ENCODE assay signal across 26 cellular contexts in genomic region chr7:44084695-44085094, GRCh38. TPM values are rescaled to one million over a fixed set of nuclear protein-coding genes. Genes with fewer than 3 reads are reported as not detected.
DNase-seq lines count a peak whose midpoint lies in the region; ATAC-seq and TF ChIP-seq lines count a peak whose summit lies in the region.
"Had no signal": no experiment of that assay in that cellular context is flagged by ENCODE, and none has a peak within 500 bp of the region (broad histone marks: within the 10 kb centered on the region; RNA-seq: fewer than 3 reads in every experiment).

No MANE protein-coding gene starts in this region.

- H3K9me3 ChIP-seq in IMR-90 (ENCODE audit: control insufficient read depth, insufficient read depth, low read length) = no peaks in the 10 kb centered on the region
- H3K9me3 ChIP-seq: heart left ventricle, testis had no signal

- no peak for TF ChIP-seq RAD21 in IMR-90 (IDR thresholded peaks at IDR 0.05; ENCODE audit: low read length)

- intact Hi-C loops in IMR-90 (cut with micrococcal nuclease) = no loop called here

- peak overlapping the region; percentile 34 for H3K14ac ChIP-seq in IMR-90 (replicated peaks; ENCODE audit: low read depth, low read length)

- peak overlapping the region; percentile 89 for H2AK9ac ChIP-seq in IMR-90 (replicated peaks; ENCODE audit: low read depth, low read length, poor library complexity)

- H3K4me3 ChIP-seq in IMR-90 (ENCODE audit: insufficient read depth, low read depth, low read length) = no peak overlapping the region
- H3K4me3 ChIP-seq: GM23338, heart left ventricle, testis had no signal

- dilution Hi-C loops in IMR-90 (cut with HindIII; ENCODE audit: low sequenced_read_pairs, unreplicated experiment) = no loop called here

- H3K4me1 Mint-ChIP-seq in chondrocyte (ENCODE audit: low read depth) (peaks cover 76% of the 10 kb centered on the region), mesothelial cell of epicardium (peaks cover 23% of the 10 kb centered on the region), type B pancreatic cell (ENCODE audit: unreplicated experiment) (peaks cover 11% of the 10 kb centered on the region)
- H3K4me1 Mint-ChIP-seq in activated CD8-positive, alpha-beta memory T cell treated with anti-CD3 and anti-CD28 coated beads, Interleukin-2, amount 10 ng/mL, durations not matched to agents 7 days and 5 days = peaks cover 27% of the 10 kb centered on the region

- H3K4me2 ChIP-seq in IMR-90 (ENCODE audit: low read depth, low read length) = peak overlapping the region; percentile 51; the same call in 1 of the 2 replicates
- H3K4me2 ChIP-seq: GM23338 had no signal

- H3K9me3 Mint-ChIP-seq in chondrocyte (ENCODE audit: low read depth) (no peaks in the 10 kb centered on the region), mesothelial cell of epicardium (no peaks in the 10 kb centered on the region), type B pancreatic cell (no peaks in the 10 kb centered on the region)
- no peaks in the 10 kb centered on the region for H3K9me3 Mint-ChIP-seq in activated CD8-positive, alpha-beta memory T cell treated with anti-CD3 and anti-CD28 coated beads, Interleukin-2, amount 10 ng/mL, durations not matched to agents 7 days and 5 days (ENCODE audit: low read depth)
- H3K9me3 Mint-ChIP-seq: activated CD4-positive, alpha-beta T cell treated with anti-CD3 and anti-CD28 coated beads, Interleukin-2, amount 10 ng/mL, durations not matched to agents 24 days and 14 days; dendritic cell treated with granulocyte-macrophage colony-stimulating factor and Interleukin-4, amounts not matched to agents 40 ng/mL and 50 ng/mL, for 4 days; GM23338; natural killer cell treated with Interleukin-12 subunit alpha and Interleukin-12 subunit beta and Interleukin-15 and Interleukin-18, amount 100 ng/mL, for 72 hours; stimulated activated effector memory CD8-positive, alpha-beta T cell treated with anti-CD3 and anti-CD28 coated beads, Interleukin-12 subunit alpha, Interleukin-12 subunit beta, amount 100 ng/mL, for 72 hours had no signal

- H3K4ac ChIP-seq in IMR-90 (ENCODE audit: low read depth, low read length) = peak overlapping the region; percentile 91

- no TSS peak for BruUV-seq in IMR-90 (replicated peaks; lab: Mats Ljungman, UMichigan)

- H3K27me3 ChIP-seq in IMR-90 (ENCODE audit: control insufficient read depth, insufficient read depth, low read length) = no peaks in the 10 kb centered on the region
- H3K27me3 ChIP-seq: heart left ventricle, testis had no signal

- no peak for ATAC-seq in IMR-90 (ENCODE audit: low read depth)
- no peak for ATAC-seq in activated CD8-positive, alpha-beta memory T cell treated with anti-CD3 and anti-CD28 coated beads, Interleukin-2, amount 10 ng/mL, durations not matched to agents 7 days and 5 days
- ATAC-seq: GM23338; heart left ventricle; left colon; natural killer cell treated with Interleukin-12 subunit alpha and Interleukin-12 subunit beta and Interleukin-15 and Interleukin-18, amount 100 ng/mL, for 72 hours; stimulated activated effector memory CD8-positive, alpha-beta T cell treated with anti-CD3 and anti-CD28 coated beads, Interleukin-12 subunit alpha, Interleukin-12 subunit beta, amount 100 ng/mL, for 72 hours had no signal

- H3K27me3 Mint-ChIP-seq in chondrocyte (ENCODE audit: low read depth) = no peaks in the 10 kb centered on the region
- no peaks in the 10 kb centered on the region for H3K27me3 Mint-ChIP-seq in mesothelial cell of epicardium (ENCODE audit: low read depth)
- no peaks in the 10 kb centered on the region for H3K27me3 Mint-ChIP-seq in type B pancreatic cell
- H3K27me3 Mint-ChIP-seq in activated CD8-positive, alpha-beta memory T cell treated with anti-CD3 and anti-CD28 coated beads, Interleukin-2, amount 10 ng/mL, durations not matched to agents 7 days and 5 days = no peaks in the 10 kb centered on the region
- H3K27me3 Mint-ChIP-seq: activated CD4-positive, alpha-beta T cell treated with anti-CD3 and anti-CD28 coated beads, Interleukin-2, amount 10 ng/mL, durations not matched to agents 24 days and 14 days; activated naive CD8-positive, alpha-beta T cell; natural killer cell treated with Interleukin-12 subunit alpha and Interleukin-12 subunit beta and Interleukin-15 and Interleukin-18, amount 100 ng/mL, for 72 hours had no signal

- peaks cover 30% of the 10 kb centered on the region for H3K9me1 ChIP-seq in IMR-90 (ENCODE audit: insufficient read depth, low read length)

- no CpG with 5 or more reads among the region's 4 CpGs for WGBS in IMR-90 (ENCODE audit: extremely low coverage in 2 of 2, insufficient read length in 1 of 2), 2 experiments

- peaks cover 5% of the 10 kb centered on the region for H3K36me3 ChIP-seq in IMR-90 (ENCODE audit: control insufficient read depth, insufficient read depth, low read length)

- H3K79me1 ChIP-seq in IMR-90 (ENCODE audit: low read depth in 1 of 2, low read length in 2 of 2) = peaks cover 7 to 29% of the 10 kb centered on the region in 2 experiments; a peak in 3 of 4 replicates

- H2AK5ac ChIP-seq in IMR-90 (ENCODE audit: low read depth, low read length) = no peak overlapping the region

- H3K4me3 Mint-ChIP-seq in chondrocyte (ENCODE audit: unreplicated experiment) (no peak overlapping the region), mesothelial cell of epicardium (no peak overlapping the region), type B pancreatic cell (peak overlapping the region; percentile 83)
- H3K4me3 Mint-ChIP-seq in activated CD8-positive, alpha-beta memory T cell treated with anti-CD3 and anti-CD28 coated beads, Interleukin-2, amount 10 ng/mL, durations not matched to agents 7 days and 5 days = no peak overlapping the region
- H3K4me3 Mint-ChIP-seq: dendritic cell treated with granulocyte-macrophage colony-stimulating factor and Interleukin-4, amounts not matched to agents 40 ng/mL and 50 ng/mL, for 4 days; GM23338 had no signal

- H3K36me3 Mint-ChIP-seq in chondrocyte (ENCODE audit: low read depth) (no peaks in the 10 kb centered on the region), mesothelial cell of epicardium (no peaks in the 10 kb centered on the region), type B pancreatic cell (no peaks in the 10 kb centered on the region)
- H3K36me3 Mint-ChIP-seq in activated CD8-positive, alpha-beta memory T cell treated with anti-CD3 and anti-CD28 coated beads, Interleukin-2, amount 10 ng/mL, durations not matched to agents 7 days and 5 days = peaks cover 6% of the 10 kb centered on the region

- TF ChIP-seq CTCF in IMR-90 (conservative IDR thresholded peaks at IDR 0.05; ENCODE audit: low read depth, low read length) (no peak), chondrocyte (IDR thresholded peaks at IDR 0.05) (no peak), mesothelial cell of epicardium (IDR thresholded peaks at IDR 0.05; ENCODE audit: unreplicated experiment) (no peak), type B pancreatic cell (conservative IDR thresholded peaks at IDR 0.05) (no peak)

- in situ Hi-C loops in IMR-90 (cut with MboI; ENCODE audit: low sequenced_read_pairs) = no loop called here

- DNase-seq in IMR-90 (peak; percentile 39), chondrocyte (ENCODE audit: low spot score) (no peak), mesothelial cell of epicardium (ENCODE audit: low spot score in 2 of 2, unreplicated experiment in 2 of 2) (no peak), type B pancreatic cell (ENCODE audit: extremely low spot score, unreplicated experiment) (no peak), NCI-H748 treated with DMSO at 0.1 percent for 48 hours (lab: John Stamatoyannopoulos, UW) (no peak), NCI-H2227 treated with DMSO at 0.1 percent for 48 hours (lab: John Stamatoyannopoulos, UW) (no peak)
- no peak for DNase-seq in activated CD8-positive, alpha-beta memory T cell treated with anti-CD3 and anti-CD28 coated beads, Interleukin-2, amount 10 ng/mL, durations not matched to agents 7 days and 5 days
- DNase-seq in activated effector memory CD4-positive, alpha-beta T cell treated with Interleukin-2 at 50 U/mL for 16 hours = no peak
- DNase-seq: activated CD4-positive, alpha-beta T cell treated with anti-CD3 and anti-CD28 coated beads, Interleukin-2, amount 10 ng/mL, durations not matched to agents 24 days and 14 days; AML-193; Calu3; left colon; NCI-H1105; NCI-H2029 treated with DMSO at 0.1 percent for 48 hours; NCI-H510A; NK-92 treated with Interleukin-12 subunit alpha and Interleukin-12 subunit beta, amount 100 ng/mL, for 24 hours; T-helper 2 cell; testis had no signal

- peak overlapping the region; percentile 86 for H2BK120ac ChIP-seq in IMR-90 (ENCODE audit: low read depth, low read length)

- H2BK5ac ChIP-seq in IMR-90 (ENCODE audit: low read depth, low read length, poor library complexity, severe bottlenecking) = peak overlapping the region; percentile 44

- H3K27ac ChIP-seq in IMR-90 (ENCODE audit: insufficient read depth, low read length) = peak overlapping the region; percentile 84; the same call in 1 of the 2 replicates
- H3K27ac ChIP-seq: HL-60 had no signal

- peak overlapping the region; percentile 84; the same call in 1 of the 2 replicates for H4K91ac ChIP-seq in IMR-90 (ENCODE audit: insufficient read depth, low read depth, low read length)

- H4K20me1 ChIP-seq in IMR-90 (ENCODE audit: insufficient read depth, low read length) = no peaks in the 10 kb centered on the region; the same call in 1 of the 2 replicates

- POLR2A ChIA-PET in IMR-90 (lab: Charles Lee; ENCODE audit: unreplicated experiment) = no interaction called here

- H3K23ac ChIP-seq in IMR-90 (ENCODE audit: low read depth, low read length) = peak overlapping the region; percentile 17; the same call in 1 of the 2 replicates

- CTCF ChIA-PET in IMR-90 (lab: Yijun Ruan, JAX) = no interaction called here
- CTCF ChIA-PET in activated CD8-positive, alpha-beta memory T cell treated with anti-CD3 and anti-CD28 coated beads, Interleukin-2, amount 10 ng/mL, durations not matched to agents 7 days and 5 days (lab: Charles Lee) = interaction anchor here (0.7 to 3.1 kb wide), 2 partner anchors 10 to 14 kb away, joined by 3 to 14 read pairs; no protein-coding TSS in a partner anchor

- peak overlapping the region; percentile 5; the same call in 1 of the 2 replicates for H3K9ac ChIP-seq in IMR-90 (ENCODE audit: low read depth, low read length)

- H2BK15ac ChIP-seq in IMR-90 (ENCODE audit: low read depth, low read length) = 0 out of 3 replicates have a peak overlapping the region, but pooled peaks have one; percentile 93

- no peak overlapping the region for H3K56ac ChIP-seq in IMR-90 (ENCODE audit: extremely low read depth, insufficient read depth, low read length)

- no peak overlapping the region; the same call in 1 of the 2 replicates for H4K5ac ChIP-seq in IMR-90 (ENCODE audit: low read depth, low read length)

- H4K8ac ChIP-seq in IMR-90 (ENCODE audit: low read depth in 2 of 2, low read length in 2 of 2) = peak overlapping the region in 1 of 2 experiments; percentile 81; a peak in 2 of 4 replicates

- H2AFZ ChIP-seq in IMR-90 (replicated peaks; ENCODE audit: low read length, poor library complexity) = peak overlapping the region; percentile 75

- peak overlapping the region; percentile 84 for H2BK20ac ChIP-seq in IMR-90 (ENCODE audit: low read depth, low read length)

- peaks cover 27% of the 10 kb centered on the region for H3K4me1 ChIP-seq in IMR-90 (ENCODE audit: control insufficient read depth, insufficient read depth, low read length)

- peak overlapping the region; percentile 51; the same call in 1 of the 2 replicates for H3K18ac ChIP-seq in IMR-90 (ENCODE audit: low read depth, low read length)

- no peak for TF ChIP-seq POLR2A in IMR-90 (IDR thresholded peaks at IDR 0.05; ENCODE audit: low read depth, low read length)

- H3K27ac Mint-ChIP-seq in chondrocyte (ENCODE audit: unreplicated experiment) = peak overlapping the region; percentile 82
- H3K27ac Mint-ChIP-seq in mesothelial cell of epicardium = peak overlapping the region; percentile 71
- no peak overlapping the region for H3K27ac Mint-ChIP-seq in type B pancreatic cell
- no peak overlapping the region for H3K27ac Mint-ChIP-seq in activated CD8-positive, alpha-beta memory T cell treated with anti-CD3 and anti-CD28 coated beads, Interleukin-2, amount 10 ng/mL, durations not matched to agents 7 days and 5 days
- H3K27ac Mint-ChIP-seq: activated CD4-positive, alpha-beta T cell treated with anti-CD3 and anti-CD28 coated beads, Interleukin-2, amount 10 ng/mL, durations not matched to agents 24 days and 14 days; activated naive CD8-positive, alpha-beta T cell; GM23338; progenitor cell of endocrine pancreas had no signal

RNA-seq across cellular contexts. Expression of gene POLM, which starts 2.4 kb away (rescaled TPM):
- total RNA-seq in IMR-90 (2012; rRNA removed) (3.0 and 3.1 TPM in 2 replicates), chondrocyte (14.3 to 19.0 TPM (median 15.5 TPM) in 3 replicates), mesothelial cell of epicardium (27.1 to 29.8 TPM (median 29.0 TPM) in 3 replicates), type B pancreatic cell (ENCODE audit: low replicate concordance) (25.2 and 27.2 TPM in 2 replicates)
- 9.1 and 9.4 TPM in 2 replicates for polyA plus RNA-seq in IMR-90 (2012; rRNA removed)
- 4.4 and 4.7 TPM in 2 replicates for polyA plus RNA-seq in IMR-90 (2012; cell fraction: cytosol; rRNA removed)
- polyA plus RNA-seq in IMR-90 (2012; cell fraction: nucleus; rRNA removed; ENCODE audit: low replicate concordance) = 42.2 and 74.4 TPM in 2 replicates
- 10 to 100 TPM; 41.8 to 41.9 TPM for total RNA-seq in activated CD8-positive, alpha-beta memory T cell treated with anti-CD3 and anti-CD28 coated beads, Interleukin-2, amount 10 ng/mL, durations not matched to agents 7 days and 5 days

RNA-seq across cellular contexts. Expression of gene PGAM2, which starts 19.3 kb away (rescaled TPM):
- total RNA-seq in IMR-90 (2012; rRNA removed) = not detected in 2 replicates
- polyA plus RNA-seq in IMR-90 (2012; rRNA removed) = 0.27 TPM in 1 of 2 replicates, not detected in the other
- polyA plus RNA-seq in IMR-90 (2012; cell fraction: cytosol; rRNA removed) = 0.13 and 0.15 TPM in 2 replicates
- polyA plus RNA-seq in IMR-90 (2012; cell fraction: nucleus; rRNA removed; ENCODE audit: low replicate concordance) = 0.17 TPM in 1 of 2 replicates, not detected in the other
- total RNA-seq in chondrocyte = 0.25 to 0.41 TPM in 2 of 3 replicates, not detected in the other
- total RNA-seq in mesothelial cell of epicardium = 0.99 to 1.7 TPM (median 1.2 TPM) in 3 replicates
- 0.57 and 0.72 TPM in 2 replicates for total RNA-seq in type B pancreatic cell (ENCODE audit: low replicate concordance)
- total RNA-seq in activated CD8-positive, alpha-beta memory T cell treated with anti-CD3 and anti-CD28 coated beads, Interleukin-2, amount 10 ng/mL, durations not matched to agents 7 days and 5 days = under 1 TPM in 1 of 2 experiments, not detected in 1; 0.58 TPM
- total RNA-seq: natural killer cell treated with Interleukin-12 subunit alpha and Interleukin-12 subunit beta and Interleukin-15 and Interleukin-18, amount 100 ng/mL, for 72 hours had no signal

RNA-seq across cellular contexts. Expression of gene AEBP1, which starts 19.4 kb away (rescaled TPM):
- total RNA-seq in IMR-90 (2012; rRNA removed) = 1.1 and 1.4 TPM in 2 replicates
- 5.5 and 5.7 TPM in 2 replicates for polyA plus RNA-seq in IMR-90 (2012; rRNA removed)
- 5.5 and 7.4 TPM in 2 replicates for polyA plus RNA-seq in IMR-90 (2012; cell fraction: cytosol; rRNA removed)
- polyA plus RNA-seq in IMR-90 (2012; cell fraction: nucleus; rRNA removed; ENCODE audit: low replicate concordance) = 21.5 and 34.8 TPM in 2 replicates
- 242 to 422 TPM (median 412 TPM) in 3 replicates for total RNA-seq in chondrocyte
- 94.3 to 96.8 TPM (median 95.2 TPM) in 3 replicates for total RNA-seq in mesothelial cell of epicardium
- total RNA-seq in type B pancreatic cell (ENCODE audit: low replicate concordance) = 5.0 and 64.1 TPM in 2 replicates
- total RNA-seq in activated CD8-positive, alpha-beta memory T cell treated with anti-CD3 and anti-CD28 coated beads, Interleukin-2, amount 10 ng/mL, durations not matched to agents 7 days and 5 days = 1 to 10 TPM; 4.0 to 6.6 TPM
- total RNA-seq: Calu3 had no signal

RNA-seq across cellular contexts. Expression of gene POLD2, which starts 38.7 kb away (rescaled TPM):
- total RNA-seq in IMR-90 (2012; rRNA removed) = 136 and 163 TPM in 2 replicates
- polyA plus RNA-seq in IMR-90 (2012; rRNA removed) = 142 and 165 TPM in 2 replicates
- 137 and 138 TPM in 2 replicates for polyA plus RNA-seq in IMR-90 (2012; cell fraction: cytosol; rRNA removed)
- 99.1 and 163 TPM in 2 replicates for polyA plus RNA-seq in IMR-90 (2012; cell fraction: nucleus; rRNA removed; ENCODE audit: low replicate concordance)
- 49.2 to 64.5 TPM (median 57.3 TPM) in 3 replicates for total RNA-seq in chondrocyte
- 117 to 126 TPM (median 125 TPM) in 3 replicates for total RNA-seq in mesothelial cell of epicardium
- total RNA-seq in type B pancreatic cell (ENCODE audit: low replicate concordance) = 122 and 142 TPM in 2 replicates
- total RNA-seq in activated CD8-positive, alpha-beta memory T cell treated with anti-CD3 and anti-CD28 coated beads, Interleukin-2, amount 10 ng/mL, durations not matched to agents 7 days and 5 days = 100 to 1,000 TPM; 130 to 158 TPM

RNA-seq across cellular contexts. Expression of gene DBNL, which starts 40.2 kb away (rescaled TPM):
- total RNA-seq in IMR-90 (2012; rRNA removed) (166 and 179 TPM in 2 replicates), chondrocyte (95.5 to 115 TPM (median 97.1 TPM) in 3 replicates), mesothelial cell of epicardium (62.6 to 70.9 TPM (median 64.5 TPM) in 3 replicates), type B pancreatic cell (ENCODE audit: low replicate concordance) (62.8 and 71.7 TPM in 2 replicates)
- 137 and 157 TPM in 2 replicates for polyA plus RNA-seq in IMR-90 (2012; rRNA removed)
- 104 and 186 TPM in 2 replicates for polyA plus RNA-seq in IMR-90 (2012; cell fraction: cytosol; rRNA removed)
- 113 and 184 TPM in 2 replicates for polyA plus RNA-seq in IMR-90 (2012; cell fraction: nucleus; rRNA removed; ENCODE audit: low replicate concordance)
- total RNA-seq in activated CD8-positive, alpha-beta memory T cell treated with anti-CD3 and anti-CD28 coated beads, Interleukin-2, amount 10 ng/mL, durations not matched to agents 7 days and 5 days = 100 to 1,000 TPM; 148 to 153 TPM

Comparison
In these comparisons a context has a peak if more than half of its experiments do, and no peak if none do; other contexts are left out.
1. H3K27ac Mint-ChIP-seq: peak in chondrocyte (single experiment) and mesothelial cell of epicardium (single experiment); none in type B pancreatic cell (single experiment) and activated CD8-positive, alpha-beta memory T cell treated with anti-CD3 and anti-CD28 coated beads, Interleukin-2, amount 10 ng/mL, durations not matched to agents 7 days and 5 days (single experiment).